Comparison of ENCODE assay signal across 14 cellular contexts in genomic region chr18:46518438-46518837, GRCh38.
A peak's percentile ranks its signal among the peaks of the same experiment; 100 is the strongest.
DNase-seq lines count a peak whose midpoint lies in the region; TF ChIP-seq lines count a peak whose summit lies in the region.
"Had no signal": no experiment of that assay in that cellular context is flagged by ENCODE, and none has a peak within 500 bp of the region (broad histone marks: within the 10 kb centered on the region; RNA-seq: fewer than 3 reads in every experiment).

No MANE protein-coding gene starts in this region.

- H3K9me3 Mint-ChIP-seq in nephron progenitor cell (no peaks in the 10 kb centered on the region), endothelial cell (ENCODE audit: unreplicated experiment) (no peaks in the 10 kb centered on the region)
- H3K9me3 Mint-ChIP-seq: activated T-cell treated with anti-CD3 and anti-CD28 coated beads, Interleukin-2, amount 50 U/mL, for 4 hours had no signal

- H3K27me3 Mint-ChIP-seq in nephron progenitor cell (ENCODE audit: low read depth, poor library complexity) (peaks cover 68% of the 10 kb centered on the region), endothelial cell (ENCODE audit: unreplicated experiment) (peaks cover 1% of the 10 kb centered on the region)

- H3K27ac ChIP-seq in coronary artery = no peak overlapping the region
- H3K27ac ChIP-seq: suprapubic skin had no signal

- H3K4me1 Mint-ChIP-seq in nephron progenitor cell (no peaks in the 10 kb centered on the region), endothelial cell (ENCODE audit: unreplicated experiment) (no peaks in the 10 kb centered on the region)
- H3K4me1 Mint-ChIP-seq: brain had no signal

- H3K36me3 Mint-ChIP-seq in nephron progenitor cell (ENCODE audit: low read depth) (no peaks in the 10 kb centered on the region), endothelial cell (ENCODE audit: low read depth, unreplicated experiment) (no peaks in the 10 kb centered on the region)
- H3K36me3 Mint-ChIP-seq: brain had no signal

- H3K4me3 ChIP-seq in NB4 (ENCODE audit: low read depth, low read length) = no peak overlapping the region
- no peak overlapping the region for H3K4me3 ChIP-seq in coronary artery
- H3K4me3 ChIP-seq: suprapubic skin had no signal

- DNase-seq in ELF-1 (ENCODE audit: low read depth, low spot score) = peak; percentile 31
- no peak for DNase-seq in NB4 (ENCODE audit: low read depth)
- peak; percentile 1 for DNase-seq in dermis blood vessel endothelial cell
- DNase-seq in nephron progenitor cell = peak; percentile 25
- no peak for DNase-seq in stimulated activated naive CD4-positive, alpha-beta T cell (lab: John Stamatoyannopoulos, UW)
- DNase-seq in endothelial cell (ENCODE audit: low spot score) = no peak
- DNase-seq in coronary artery (ENCODE audit: low spot score) = no peak
- no peak for DNase-seq in activated CD4-positive, alpha-beta T cell treated with anti-CD3 and anti-CD28 coated beads, Interleukin-2, amount 50 U/mL, for 4 hours
- DNase-seq: activated T-cell treated with anti-CD3 and anti-CD28 coated beads, Interleukin-2, amount 50 U/mL, for 4 hours; EL; occipital lobe; stimulated activated CD4-positive, alpha-beta T cell treated with anti-CD3 and anti-CD28 coated beads, Interleukin-4, amount 100 ng/mL, for 24 hours had no signal

- no peak overlapping the region for H3K4me3 Mint-ChIP-seq in nephron progenitor cell
- no peak overlapping the region for H3K4me3 Mint-ChIP-seq in endothelial cell (ENCODE audit: unreplicated experiment)
- H3K4me3 Mint-ChIP-seq: activated T-cell treated with anti-CD3 and anti-CD28 coated beads, Interleukin-2, amount 50 U/mL, for 4 hours; brain had no signal

- H3K27ac Mint-ChIP-seq in nephron progenitor cell = no peak overlapping the region
- H3K27ac Mint-ChIP-seq in endothelial cell (ENCODE audit: unreplicated experiment) = no peak overlapping the region
- H3K27ac Mint-ChIP-seq: brain had no signal

- TF ChIP-seq CTCF in NB4 (IDR thresholded peaks at IDR 0.05; ENCODE audit: low read depth, low read length) (peak; percentile 13), nephron progenitor cell (IDR thresholded peaks at IDR 0.05) (peak; percentile 14), endothelial cell (IDR thresholded peaks at IDR 0.05; ENCODE audit: unreplicated experiment) (no peak), coronary artery (IDR thresholded peaks at IDR 0.05) (no peak)

- no peak for TF ChIP-seq POLR2A in NB4 (IDR thresholded peaks at IDR 0.05; ENCODE audit: extremely low read depth, insufficient read length)

Comparison
In these comparisons a context has a peak if more than half of its experiments do, and no peak if none do; other contexts are left out.
1. DNase-seq: peak in ELF-1 (single experiment), dermis blood vessel endothelial cell (single experiment) and nephron progenitor cell (single experiment); none in NB4 (single experiment), stimulated activated naive CD4-positive, alpha-beta T cell (0 of 6), endothelial cell (single experiment), coronary artery (single experiment) and activated CD4-positive, alpha-beta T cell treated with anti-CD3 and anti-CD28 coated beads, Interleukin-2, amount 50 U/mL, for 4 hours (0 of 2).
2. CTCF ChIP-seq: peak in NB4 (single experiment) and nephron progenitor cell (single experiment); none in endothelial cell (single experiment) and coronary artery (single experiment).